Comparison of ENCODE assay signal across 15 cellular contexts in the genomic region with DNA sequence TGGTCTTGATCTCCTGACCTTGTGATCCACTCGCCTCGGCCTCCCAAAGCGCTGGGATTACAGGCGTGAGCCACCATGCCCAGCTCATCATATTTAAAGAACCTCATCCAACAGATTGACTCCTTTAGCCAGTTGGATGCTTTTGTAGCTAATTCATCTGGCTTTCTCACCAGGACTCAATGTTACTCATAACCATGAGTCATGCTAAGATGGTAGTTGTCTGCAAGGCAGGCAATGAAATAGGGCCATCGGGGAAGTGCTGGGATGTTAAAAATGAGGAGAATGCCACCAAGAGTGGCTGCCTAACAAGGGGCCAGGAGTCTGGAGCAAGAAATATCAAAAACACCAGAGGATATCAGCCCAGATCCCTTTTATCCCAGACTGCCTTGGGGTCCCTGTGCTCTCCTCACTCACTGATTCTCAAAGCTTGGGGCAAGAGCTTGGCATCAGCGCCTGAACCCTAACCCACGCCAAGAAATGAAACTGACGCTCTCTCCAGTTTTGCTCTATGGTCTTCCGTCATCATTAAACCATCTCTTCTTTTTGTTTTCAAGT. TPM values are rescaled to one million over a fixed set of nuclear protein-coding genes. Genes with fewer than 3 reads are reported as not detected.
DNase-seq lines count a peak whose midpoint lies in the region; ATAC-seq, FAIRE-seq and TF ChIP-seq lines count a peak whose summit lies in the region.
"Had no signal": no experiment of that assay in that cellular context is flagged by ENCODE, and none has a peak within 500 bp of the region (broad histone marks: within the 10 kb centered on the region; RNA-seq: fewer than 3 reads in every experiment).

No MANE protein-coding gene starts in this region.

- H3K27me3 Mint-ChIP-seq in activated CD8-positive, alpha-beta T cell treated with anti-CD3 and anti-CD28 coated beads for 36 hours, result peaks cover 16% of the 10 kb centered on the region

- POLR2A ChIA-PET in activated CD8-positive, alpha-beta T cell treated with anti-CD3 and anti-CD28 coated beads for 36 hours (lab: Charles Lee), result no interaction called here

- no peaks in the 10 kb centered on the region for H3K4me1 ChIP-seq in mesendoderm (ENCODE audit: control insufficient read depth, low read depth, low read length)
- H3K4me1 ChIP-seq: esophagus squamous epithelium had no signal

- no peaks in the 10 kb centered on the region for H3K27me3 ChIP-seq in MG63
- peaks cover 3% of the 10 kb centered on the region for H3K27me3 ChIP-seq in bronchial epithelial cell (ENCODE audit: control insufficient read depth, insufficient read depth, low read length)
- H3K27me3 ChIP-seq in mesendoderm (ENCODE audit: insufficient read depth, low read length, poor library complexity), result no peaks in the 10 kb centered on the region

- H3K23ac ChIP-seq in mesendoderm (ENCODE audit: low read length), result no peak overlapping the region

- no peak overlapping the region for H2AK5ac ChIP-seq in mesendoderm (ENCODE audit: low read length)

- intact Hi-C loops in activated CD8-positive, alpha-beta T cell treated with anti-CD3 and anti-CD28 coated beads for 36 hours (cut with micrococcal nuclease), result no loop called here

- H3K27ac Mint-ChIP-seq in activated CD8-positive, alpha-beta T cell treated with anti-CD3 and anti-CD28 coated beads for 36 hours, result no peak overlapping the region
- H3K27ac Mint-ChIP-seq: activated CD4-positive, alpha-beta T cell treated with anti-CD3 and anti-CD28 coated beads, Interleukin-2, amount 10 ng/mL, durations not matched to agents 7 days and 5 days; CD4-positive, CD25-positive, alpha-beta regulatory T cell; natural killer cell treated with Interleukin-12 subunit alpha and Interleukin-12 subunit beta and Interleukin-15 and Interleukin-18, amount 100 ng/mL, for 72 hours had no signal

- CTCF ChIA-PET in activated CD8-positive, alpha-beta T cell treated with anti-CD3 and anti-CD28 coated beads for 36 hours (lab: Charles Lee), result no interaction called here

- no peaks in the 10 kb centered on the region for H3K4me1 Mint-ChIP-seq in activated CD8-positive, alpha-beta T cell treated with anti-CD3 and anti-CD28 coated beads for 36 hours (ENCODE audit: low read depth)
- H3K4me1 Mint-ChIP-seq: activated CD4-positive, alpha-beta T cell treated with anti-CD3 and anti-CD28 coated beads, Interleukin-2, amount 10 ng/mL, durations not matched to agents 7 days and 5 days had no signal

- H3K36me3 ChIP-seq in MG63, result no peaks in the 10 kb centered on the region
- no peaks in the 10 kb centered on the region for H3K36me3 ChIP-seq in bronchial epithelial cell (ENCODE audit: control insufficient read depth, insufficient read depth, low read length)
- H3K36me3 ChIP-seq in mesendoderm (ENCODE audit: control insufficient read depth, insufficient read depth, low read length), result no peaks in the 10 kb centered on the region
- H3K36me3 ChIP-seq: esophagus squamous epithelium had no signal

- no peaks in the 10 kb centered on the region for H3K79me1 ChIP-seq in mesendoderm (ENCODE audit: low read length)

- H3K4me3 ChIP-seq in MG63 (no peak overlapping the region), bronchial epithelial cell (ENCODE audit: low read depth, low read length) (no peak overlapping the region), mesendoderm (ENCODE audit: low read length) (no peak overlapping the region)
- H3K4me3 ChIP-seq: esophagus squamous epithelium had no signal

- H4K5ac ChIP-seq in mesendoderm (ENCODE audit: low read length), result no peak overlapping the region

- H3K4me2 ChIP-seq in mesendoderm (ENCODE audit: low read length), result no peak overlapping the region

- no peaks in the 10 kb centered on the region for H3K9me3 ChIP-seq in MG63
- H3K9me3 ChIP-seq: esophagus squamous epithelium had no signal

- H2BK5ac ChIP-seq in mesendoderm (ENCODE audit: low read length), result no peak overlapping the region

- no peak overlapping the region for H2BK15ac ChIP-seq in mesendoderm (replicated peaks; ENCODE audit: low read depth)

- H3K36me3 Mint-ChIP-seq in activated CD8-positive, alpha-beta T cell treated with anti-CD3 and anti-CD28 coated beads for 36 hours (ENCODE audit: low read depth), result no peaks in the 10 kb centered on the region
- H3K36me3 Mint-ChIP-seq: CD4-positive, CD25-positive, alpha-beta regulatory T cell; natural killer cell treated with Interleukin-12 subunit alpha and Interleukin-12 subunit beta and Interleukin-15 and Interleukin-18, amount 100 ng/mL, for 72 hours had no signal

- H2BK120ac ChIP-seq in mesendoderm (ENCODE audit: low read depth, low read length), result no peak overlapping the region

- no peak for ATAC-seq in HG03432 (IDR thresholded peaks at IDR 0.05; ENCODE audit: unreplicated experiment)
- no peak for ATAC-seq in GM19463 (IDR thresholded peaks at IDR 0.05; ENCODE audit: unreplicated experiment)
- ATAC-seq in activated CD8-positive, alpha-beta T cell treated with anti-CD3 and anti-CD28 coated beads for 36 hours, result no peak
- ATAC-seq: natural killer cell treated with Interleukin-12 subunit alpha and Interleukin-12 subunit beta and Interleukin-15 and Interleukin-18, amount 100 ng/mL, for 72 hours had no signal

- no peak overlapping the region for H3K9ac ChIP-seq in mesendoderm (ENCODE audit: low read length)

- no peak for FAIRE-seq in bronchial epithelial cell (lab: Jason Lieb, UNC)

- H3K4ac ChIP-seq in mesendoderm (ENCODE audit: low read depth, low read length), result no peak overlapping the region

- no peak for TF ChIP-seq CTCF in bronchial epithelial cell (IDR thresholded peaks at IDR 0.05; ENCODE audit: insufficient read depth, low read length, severe bottlenecking)
- no peak for TF ChIP-seq CTCF in activated CD8-positive, alpha-beta T cell treated with anti-CD3 and anti-CD28 coated beads for 36 hours (IDR thresholded peaks at IDR 0.05)

- H3K27ac ChIP-seq in mesendoderm (ENCODE audit: low read depth, low read length), result no peak overlapping the region
- H3K27ac ChIP-seq: esophagus squamous epithelium had no signal

- no peaks in the 10 kb centered on the region for H3K79me2 ChIP-seq in mesendoderm (ENCODE audit: control insufficient read depth, insufficient read depth, low read length)

- no peaks in the 10 kb centered on the region for H3K9me3 Mint-ChIP-seq in activated CD8-positive, alpha-beta T cell treated with anti-CD3 and anti-CD28 coated beads for 36 hours
- H3K9me3 Mint-ChIP-seq: activated CD4-positive, alpha-beta T cell treated with anti-CD3 and anti-CD28 coated beads, Interleukin-2, amount 10 ng/mL, durations not matched to agents 7 days and 5 days; natural killer cell treated with Interleukin-12 subunit alpha and Interleukin-12 subunit beta and Interleukin-15 and Interleukin-18, amount 100 ng/mL, for 72 hours had no signal

- H3K18ac ChIP-seq in mesendoderm (ENCODE audit: low read length), result no peak overlapping the region

- DNase-seq in AG20443 (ENCODE audit: low spot score) (peak; percentile 72), MG63 (peak; percentile 71), bronchial epithelial cell (ENCODE audit: low read depth) (peak; percentile 85), mesendoderm (peak; percentile 41)
- no peak for DNase-seq in activated CD8-positive, alpha-beta T cell treated with anti-CD3 and anti-CD28 coated beads for 36 hours
- no peak for DNase-seq in effector CD8-positive, alpha-beta T cell (lab: John Stamatoyannopoulos, UW)
- DNase-seq: activated CD4-positive, alpha-beta T cell treated with anti-CD3 and anti-CD28 coated beads, Interleukin-2, amount 10 ng/mL, durations not matched to agents 7 days and 5 days; CD4-positive, CD25-positive, alpha-beta regulatory T cell; central memory CD4-positive, alpha-beta T cell; esophagus squamous epithelium; left cardiac atrium; NCI-H1694 treated with DMSO at 0.1 percent for 48 hours had no signal

- no peak overlapping the region for H3K56ac ChIP-seq in mesendoderm (ENCODE audit: low read length)

- no peak overlapping the region for H4K8ac ChIP-seq in mesendoderm (ENCODE audit: low read depth, low read length)

- WGBS in mesendoderm (ENCODE audit: extremely low coverage, insufficient coverage, low lambda C conversion rate), result no CpG with 5 or more reads among the region's 9 CpGs

- H3K4me3 Mint-ChIP-seq in activated CD8-positive, alpha-beta T cell treated with anti-CD3 and anti-CD28 coated beads for 36 hours, result no peak overlapping the region
- H3K4me3 Mint-ChIP-seq: activated CD4-positive, alpha-beta T cell treated with anti-CD3 and anti-CD28 coated beads, Interleukin-2, amount 10 ng/mL, durations not matched to agents 7 days and 5 days; CD4-positive, CD25-positive, alpha-beta regulatory T cell; natural killer cell treated with Interleukin-12 subunit alpha and Interleukin-12 subunit beta and Interleukin-15 and Interleukin-18, amount 100 ng/mL, for 72 hours had no signal

RNA-seq across cellular contexts. Expression of a gene that starts 7.4 kb away (rescaled TPM):
- total RNA-seq in MG63 (2014; rRNA removed; shearing (Covaris generic); ENCODE audit: low replicate concordance), result 150 and 205 TPM in 2 replicates
- total RNA-seq in bronchial epithelial cell, result 0.38 and 1.1 TPM in 2 replicates
- polyA plus RNA-seq in mesendoderm (2013, experiment 1 of 2), result 9.3 TPM
- polyA plus RNA-seq in mesendoderm (2013, experiment 2 of 2), result 9.4 TPM
- 1 to 10 TPM; 1.1 TPM for total RNA-seq in activated CD8-positive, alpha-beta T cell treated with anti-CD3 and anti-CD28 coated beads for 36 hours
- total RNA-seq: activated CD4-positive, alpha-beta T cell treated with anti-CD3 and anti-CD28 coated beads, Interleukin-2, amount 10 ng/mL, durations not matched to agents 7 days and 5 days; CD4-positive, CD25-positive, alpha-beta regulatory T cell; natural killer cell treated with Interleukin-12 subunit alpha and Interleukin-12 subunit beta and Interleukin-15 and Interleukin-18, amount 100 ng/mL, for 72 hours had no signal
- polyA plus RNA-seq: CD4-positive, CD25-positive, alpha-beta regulatory T cell had no signal

Comparison
In these comparisons a context has a peak if more than half of its experiments do, and no peak if none do; other contexts are left out.
1. DNase-seq: peak in AG20443 (single experiment), MG63 (single experiment), bronchial epithelial cell (single experiment) and mesendoderm (single experiment); none in activated CD8-positive, alpha-beta T cell treated with anti-CD3 and anti-CD28 coated beads for 36 hours (single experiment) and effector CD8-positive, alpha-beta T cell (single experiment).
2. RNA of a gene that starts 7.4 kb away (total RNA-seq): 150 to 205 TPM in MG63; 1.1 TPM in activated CD8-positive, alpha-beta T cell treated with anti-CD3 and anti-CD28 coated beads for 36 hours and 0.38 to 1.1 TPM in bronchial epithelial cell; every median in the first group is over 10 times any median in the second.